In genomic region chr1:218164930-218165686, GRCh38 we compare ENCODE assay signal across 1 cellular context.
TF ChIP-seq lines count a peak whose summit lies in the region.

No MANE protein-coding gene starts in this region.

TF ChIP-seq in HEK293, 187 proteins besides CTCF, POLR2A, EP300 and RAD21 (continued from another document and continues in another):
- no peak for TF ChIP-seq ZFP3 (tag by site-specific recombination; IDR thresholded peaks at IDR 0.05; ENCODE audit: low read depth)
- TF ChIP-seq ZNF830 (tag by site-specific recombination; IDR thresholded peaks at IDR 0.05; ENCODE audit: low read depth) = no peak
- peak; percentile 53 for TF ChIP-seq ZNF335 (tag by site-specific recombination; conservative IDR thresholded peaks at IDR 0.05)
- TF ChIP-seq ZNF510 (tag by site-specific recombination; IDR thresholded peaks at IDR 0.05; ENCODE audit: insufficient replicate concordance) = no peak
- no peak for TF ChIP-seq ZNF560 (tag by site-specific recombination; IDR thresholded peaks at IDR 0.05; ENCODE audit: borderline replicate concordance)
- TF ChIP-seq ZNF362 (tag by site-specific recombination; IDR thresholded peaks at IDR 0.05) = no peak
- TF ChIP-seq HOXD13 (CRISPR knock-in tag; IDR thresholded peaks at IDR 0.05; ENCODE audit: borderline replicate concordance) = no peak
- TF ChIP-seq, protein P1, sequence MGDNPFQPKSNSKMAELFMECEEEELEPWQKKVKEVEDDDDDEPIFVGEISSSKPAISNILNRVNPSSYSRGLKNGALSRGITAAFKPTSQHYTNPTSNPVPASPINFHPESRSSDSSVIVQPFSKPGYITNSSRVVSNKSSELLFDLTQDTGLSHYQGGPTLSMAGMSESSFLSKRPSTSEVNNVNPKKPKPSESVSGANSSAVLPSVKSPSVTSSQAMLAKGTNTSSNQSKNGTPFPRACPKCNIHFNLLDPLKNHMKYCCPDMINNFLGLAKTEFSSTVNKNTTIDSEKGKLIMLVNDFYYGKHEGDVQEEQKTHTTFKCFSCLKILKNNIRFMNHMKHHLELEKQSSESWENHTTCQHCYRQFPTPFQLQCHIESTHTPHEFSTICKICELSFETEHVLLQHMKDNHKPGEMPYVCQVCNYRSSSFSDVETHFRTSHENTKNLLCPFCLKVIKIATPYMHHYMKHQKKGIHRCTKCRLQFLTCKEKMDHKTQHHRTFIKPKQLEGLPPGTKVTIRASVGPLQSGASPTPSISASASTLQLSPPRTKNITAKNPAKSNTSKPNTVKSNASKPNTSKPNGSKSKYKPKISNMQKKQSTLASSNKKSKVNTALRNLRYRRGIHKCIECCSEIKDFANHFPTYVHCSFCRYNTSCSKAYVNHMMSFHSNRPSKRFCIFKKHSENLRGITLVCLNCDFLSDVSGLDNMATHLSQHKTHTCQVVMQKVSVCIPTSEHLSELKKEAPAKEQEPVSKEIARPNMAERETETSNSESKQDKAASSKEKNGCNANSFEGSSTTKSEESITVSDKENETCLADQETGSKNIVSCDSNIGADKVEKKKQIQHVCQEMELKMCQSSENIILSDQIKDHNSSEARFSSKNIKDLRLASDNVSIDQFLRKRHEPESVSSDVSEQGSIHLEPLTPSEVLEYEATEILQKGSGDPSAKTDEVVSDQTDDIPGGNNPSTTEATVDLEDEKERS (tag by site-specific recombination; IDR thresholded peaks at IDR 0.05) = no peak
- TF ChIP-seq KLF8 (tag by site-specific recombination; IDR thresholded peaks at IDR 0.05) = no peak
- no peak for TF ChIP-seq ZBTB7A (tag by site-specific recombination; IDR thresholded peaks at IDR 0.05; ENCODE audit: low read depth)
- TF ChIP-seq ZNF660 (tag by site-specific recombination; IDR thresholded peaks at IDR 0.05) = no peak
- TF ChIP-seq ZNF221 (tag by site-specific recombination; IDR thresholded peaks at IDR 0.05; ENCODE audit: borderline replicate concordance) = no peak
- TF ChIP-seq ZNF48 (tag by site-specific recombination; IDR thresholded peaks at IDR 0.05) = no peak
- TF ChIP-seq, protein P2, sequence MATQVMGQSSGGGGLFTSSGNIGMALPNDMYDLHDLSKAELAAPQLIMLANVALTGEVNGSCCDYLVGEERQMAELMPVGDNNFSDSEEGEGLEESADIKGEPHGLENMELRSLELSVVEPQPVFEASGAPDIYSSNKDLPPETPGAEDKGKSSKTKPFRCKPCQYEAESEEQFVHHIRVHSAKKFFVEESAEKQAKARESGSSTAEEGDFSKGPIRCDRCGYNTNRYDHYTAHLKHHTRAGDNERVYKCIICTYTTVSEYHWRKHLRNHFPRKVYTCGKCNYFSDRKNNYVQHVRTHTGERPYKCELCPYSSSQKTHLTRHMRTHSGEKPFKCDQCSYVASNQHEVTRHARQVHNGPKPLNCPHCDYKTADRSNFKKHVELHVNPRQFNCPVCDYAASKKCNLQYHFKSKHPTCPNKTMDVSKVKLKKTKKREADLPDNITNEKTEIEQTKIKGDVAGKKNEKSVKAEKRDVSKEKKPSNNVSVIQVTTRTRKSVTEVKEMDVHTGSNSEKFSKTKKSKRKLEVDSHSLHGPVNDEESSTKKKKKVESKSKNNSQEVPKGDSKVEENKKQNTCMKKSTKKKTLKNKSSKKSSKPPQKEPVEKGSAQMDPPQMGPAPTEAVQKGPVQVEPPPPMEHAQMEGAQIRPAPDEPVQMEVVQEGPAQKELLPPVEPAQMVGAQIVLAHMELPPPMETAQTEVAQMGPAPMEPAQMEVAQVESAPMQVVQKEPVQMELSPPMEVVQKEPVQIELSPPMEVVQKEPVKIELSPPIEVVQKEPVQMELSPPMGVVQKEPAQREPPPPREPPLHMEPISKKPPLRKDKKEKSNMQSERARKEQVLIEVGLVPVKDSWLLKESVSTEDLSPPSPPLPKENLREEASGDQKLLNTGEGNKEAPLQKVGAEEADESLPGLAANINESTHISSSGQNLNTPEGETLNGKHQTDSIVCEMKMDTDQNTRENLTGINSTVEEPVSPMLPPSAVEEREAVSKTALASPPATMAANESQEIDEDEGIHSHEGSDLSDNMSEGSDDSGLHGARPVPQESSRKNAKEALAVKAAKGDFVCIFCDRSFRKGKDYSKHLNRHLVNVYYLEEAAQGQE (tag by site-specific recombination; IDR thresholded peaks at IDR 0.05) = no peak
- no peak for TF ChIP-seq ZNF138 (tag by site-specific recombination; IDR thresholded peaks at IDR 0.05; ENCODE audit: borderline replicate concordance)
- TF ChIP-seq ZNF433 (tag by site-specific recombination; IDR thresholded peaks at IDR 0.05; ENCODE audit: low read depth) = no peak
- TF ChIP-seq PATZ1 (tag by site-specific recombination; IDR thresholded peaks at IDR 0.05) = peak; percentile 72
- no peak for TF ChIP-seq ZNF146 (tag by site-specific recombination; IDR thresholded peaks at IDR 0.05)
- no peak for TF ChIP-seq TCF7L2 (IDR thresholded peaks at IDR 0.05; ENCODE audit: borderline replicate concordance, low read depth, low read length)
- TF ChIP-seq, protein P3, sequence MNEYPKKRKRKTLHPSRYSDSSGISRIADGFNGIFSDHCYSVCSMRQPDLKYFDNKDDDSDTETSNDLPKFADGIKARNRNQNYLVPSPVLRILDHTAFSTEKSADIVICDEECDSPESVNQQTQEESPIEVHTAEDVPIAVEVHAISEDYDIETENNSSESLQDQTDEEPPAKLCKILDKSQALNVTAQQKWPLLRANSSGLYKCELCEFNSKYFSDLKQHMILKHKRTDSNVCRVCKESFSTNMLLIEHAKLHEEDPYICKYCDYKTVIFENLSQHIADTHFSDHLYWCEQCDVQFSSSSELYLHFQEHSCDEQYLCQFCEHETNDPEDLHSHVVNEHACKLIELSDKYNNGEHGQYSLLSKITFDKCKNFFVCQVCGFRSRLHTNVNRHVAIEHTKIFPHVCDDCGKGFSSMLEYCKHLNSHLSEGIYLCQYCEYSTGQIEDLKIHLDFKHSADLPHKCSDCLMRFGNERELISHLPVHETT (tag by site-specific recombination; IDR thresholded peaks at IDR 0.05) = no peak
- TF ChIP-seq ZBTB11 (tag by site-specific recombination; conservative IDR thresholded peaks at IDR 0.05; ENCODE audit: low read depth) = 0 out of 2 replicates have a peak, but pooled peaks have one; percentile 29
- no peak for TF ChIP-seq ZNF121 (tag by site-specific recombination; IDR thresholded peaks at IDR 0.05)
- no peak for TF ChIP-seq SETDB1 (IDR thresholded peaks at IDR 0.05; ENCODE audit: insufficient read length, low read length)
- TF ChIP-seq ZXDB (tag by site-specific recombination; IDR thresholded peaks at IDR 0.05) = no peak
- no peak for TF ChIP-seq KLF9 (tag by site-specific recombination; IDR thresholded peaks at IDR 0.05; ENCODE audit: low read depth)
- TF ChIP-seq ZNF558 (tag by site-specific recombination; IDR thresholded peaks at IDR 0.05) = no peak
- no peak for TF ChIP-seq RBAK (tag by site-specific recombination; IDR thresholded peaks at IDR 0.05)
- no peak for TF ChIP-seq ZNF140 (tag by site-specific recombination; IDR thresholded peaks at IDR 0.05)
- TF ChIP-seq ZNF2 (tag by site-specific recombination; IDR thresholded peaks at IDR 0.05) = no peak
- no peak for TF ChIP-seq ZNF777 (tag by site-specific recombination; IDR thresholded peaks at IDR 0.05; ENCODE audit: borderline replicate concordance)
- no peak for TF ChIP-seq ZNF132 (tag by site-specific recombination; IDR thresholded peaks at IDR 0.05; ENCODE audit: borderline replicate concordance)
- no peak for TF ChIP-seq ZNF704 (tag by site-specific recombination; IDR thresholded peaks at IDR 0.05)
- TF ChIP-seq ZNF701 (tag by site-specific recombination; IDR thresholded peaks at IDR 0.05) = no peak
- no peak for TF ChIP-seq ZNF624 (tag by site-specific recombination; IDR thresholded peaks at IDR 0.05)
- TF ChIP-seq ZNF341 (tag by site-specific recombination; IDR thresholded peaks at IDR 0.05; ENCODE audit: low read depth) = peak; percentile 27; the same call in 1 of the 2 replicates
- TF ChIP-seq ZNF280C (tag by site-specific recombination; IDR thresholded peaks at IDR 0.05) = no peak
- TF ChIP-seq ZSCAN30 (tag by site-specific recombination; IDR thresholded peaks at IDR 0.05) = no peak
- TF ChIP-seq, protein P4, sequence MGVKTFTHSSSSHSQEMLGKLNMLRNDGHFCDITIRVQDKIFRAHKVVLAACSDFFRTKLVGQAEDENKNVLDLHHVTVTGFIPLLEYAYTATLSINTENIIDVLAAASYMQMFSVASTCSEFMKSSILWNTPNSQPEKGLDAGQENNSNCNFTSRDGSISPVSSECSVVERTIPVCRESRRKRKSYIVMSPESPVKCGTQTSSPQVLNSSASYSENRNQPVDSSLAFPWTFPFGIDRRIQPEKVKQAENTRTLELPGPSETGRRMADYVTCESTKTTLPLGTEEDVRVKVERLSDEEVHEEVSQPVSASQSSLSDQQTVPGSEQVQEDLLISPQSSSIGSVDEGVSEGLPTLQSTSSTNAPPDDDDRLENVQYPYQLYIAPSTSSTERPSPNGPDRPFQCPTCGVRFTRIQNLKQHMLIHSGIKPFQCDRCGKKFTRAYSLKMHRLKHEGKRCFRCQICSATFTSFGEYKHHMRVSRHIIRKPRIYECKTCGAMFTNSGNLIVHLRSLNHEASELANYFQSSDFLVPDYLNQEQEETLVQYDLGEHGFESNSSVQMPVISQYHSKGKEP (tag by site-specific recombination; IDR thresholded peaks at IDR 0.05) = no peak
- TF ChIP-seq, protein P5, sequence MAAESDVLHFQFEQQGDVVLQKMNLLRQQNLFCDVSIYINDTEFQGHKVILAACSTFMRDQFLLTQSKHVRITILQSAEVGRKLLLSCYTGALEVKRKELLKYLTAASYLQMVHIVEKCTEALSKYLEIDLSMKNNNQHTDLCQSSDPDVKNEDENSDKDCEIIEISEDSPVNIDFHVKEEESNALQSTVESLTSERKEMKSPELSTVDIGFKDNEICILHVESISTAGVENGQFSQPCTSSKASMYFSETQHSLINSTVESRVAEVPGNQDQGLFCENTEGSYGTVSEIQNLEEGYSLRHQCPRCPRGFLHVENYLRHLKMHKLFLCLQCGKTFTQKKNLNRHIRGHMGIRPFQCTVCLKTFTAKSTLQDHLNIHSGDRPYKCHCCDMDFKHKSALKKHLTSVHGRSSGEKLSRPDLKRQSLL (tag by site-specific recombination; IDR thresholded peaks at IDR 0.05) = no peak
- no peak for TF ChIP-seq GLIS1 (tag by site-specific recombination; IDR thresholded peaks at IDR 0.05)
